In the genomic region with DNA sequence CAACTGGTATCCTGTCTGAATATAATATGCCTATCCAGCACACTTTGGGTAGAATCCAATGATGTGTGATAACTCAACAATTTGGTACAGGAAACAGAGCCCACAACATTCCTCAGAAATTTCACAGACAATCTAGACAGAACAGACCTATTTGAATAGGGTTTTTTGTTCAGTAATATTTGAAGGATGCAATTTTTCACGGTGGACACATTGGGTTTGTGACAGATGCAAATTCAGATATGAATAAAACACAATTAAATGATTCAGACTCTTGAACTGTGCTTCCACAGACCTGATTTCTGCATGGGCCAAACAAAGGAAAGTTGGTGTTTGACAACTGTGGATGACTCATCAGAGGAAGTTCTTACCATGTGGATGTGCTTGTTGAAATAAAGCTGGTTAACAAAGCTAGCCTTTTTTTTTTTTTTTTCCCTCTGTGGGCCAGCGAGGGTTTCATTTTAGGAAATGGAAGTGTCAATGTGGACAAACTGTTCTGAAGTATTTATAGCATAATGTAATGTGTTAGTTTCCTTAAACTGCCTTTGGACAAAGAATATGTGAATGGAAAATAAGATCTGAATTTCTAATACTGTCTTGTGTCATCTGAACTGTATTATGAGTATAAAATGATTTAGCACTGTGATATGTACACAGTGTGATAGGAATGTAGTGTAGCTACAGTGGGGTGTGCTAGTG, we compare ENCODE assay signal across 8 cellular contexts. TPM values are rescaled to one million over a fixed set of nuclear protein-coding genes. Genes with fewer than 3 reads are reported as not detected.
DNase-seq lines count a peak whose midpoint lies in the region; ATAC-seq and TF ChIP-seq lines count a peak whose summit lies in the region.

No MANE protein-coding gene starts in this region.

- peaks cover 7 to 12% (median 9%) of the 10 kb centered on the region in 3 donors for H3K36me3 Mint-ChIP-seq in CD8-positive, alpha-beta memory T cell
- peaks cover 4% of the 10 kb centered on the region for H3K36me3 Mint-ChIP-seq in effector memory CD8-positive, alpha-beta T cell (ENCODE audit: insufficient read depth)

- H3K79me2 ChIP-seq in mesendoderm (ENCODE audit: control insufficient read depth, insufficient read depth, low read length) = no peaks in the 10 kb centered on the region

- H3K23ac ChIP-seq in mesendoderm (ENCODE audit: low read length) = no peak overlapping the region

- peaks cover 0 to 4% (median 2%) of the 10 kb centered on the region in 5 donors for H3K9me3 Mint-ChIP-seq in CD8-positive, alpha-beta memory T cell
- H3K9me3 Mint-ChIP-seq in effector memory CD8-positive, alpha-beta T cell = peaks cover 2 to 7% of the 10 kb centered on the region in 2 donors

- no peaks in the 10 kb centered on the region for H3K79me1 ChIP-seq in mesendoderm (ENCODE audit: low read length)

- no peaks in the 10 kb centered on the region for H3K9me3 ChIP-seq in CD8-positive, alpha-beta memory T cell (ENCODE audit: low read length)

- TF ChIP-seq CTCF in GM13976 (IDR thresholded peaks at IDR 0.05; ENCODE audit: borderline replicate concordance, control extremely low read depth, extremely low read depth, insufficient read depth, missing control alignments) = no peak

- in situ Hi-C loops in GM13976 (cut with MboI; ENCODE audit: low sequenced_read_pairs, unreplicated experiment) = loop anchor here (10.0 kb wide), 1 partner anchor 181 kb away; no protein-coding TSS in a partner anchor

- H4K8ac ChIP-seq in mesendoderm (ENCODE audit: low read depth, low read length) = no peak overlapping the region

- peak overlapping the region in 4 of 7 donors; percentile 6 to 55 (median 34) for H3K4me3 Mint-ChIP-seq in CD8-positive, alpha-beta memory T cell
- peak overlapping the region in 1 of 2 donors; percentile 41 for H3K4me3 Mint-ChIP-seq in effector memory CD8-positive, alpha-beta T cell

- H3K27ac ChIP-seq in CD8-positive, alpha-beta memory T cell (ENCODE audit: low read depth, low read length) = no peak overlapping the region
- H3K27ac ChIP-seq in mesendoderm (ENCODE audit: low read depth, low read length) = no peak overlapping the region

- H3K27ac Mint-ChIP-seq in CD8-positive, alpha-beta memory T cell = peak overlapping the region in 6 of 8 donors; percentile 2 to 75 (median 53)
- peak overlapping the region in 1 of 2 donors; percentile 77 for H3K27ac Mint-ChIP-seq in effector memory CD8-positive, alpha-beta T cell

- ATAC-seq in HG03378 (IDR thresholded peaks at IDR 0.05; ENCODE audit: unreplicated experiment) (peak; percentile 22), HG03442 (IDR thresholded peaks at IDR 0.05; ENCODE audit: unreplicated experiment) (no peak)
- peak; percentile 81 for ATAC-seq in effector memory CD8-positive, alpha-beta T cell (replicated peaks)

- H3K4ac ChIP-seq in mesendoderm (ENCODE audit: low read depth, low read length) = no peak overlapping the region

- H2BK120ac ChIP-seq in mesendoderm (ENCODE audit: low read depth, low read length) = no peak overlapping the region

- no peaks in the 10 kb centered on the region for H3K36me3 ChIP-seq in CD8-positive, alpha-beta memory T cell (ENCODE audit: insufficient read depth, low read length)
- H3K36me3 ChIP-seq in mesendoderm (ENCODE audit: control insufficient read depth, insufficient read depth, low read length) = no peaks in the 10 kb centered on the region

- H3K27me3 Mint-ChIP-seq in CD8-positive, alpha-beta memory T cell = no peaks in the 10 kb centered on the region
- no peaks in the 10 kb centered on the region for H3K27me3 Mint-ChIP-seq in effector memory CD8-positive, alpha-beta T cell

- no peak overlapping the region for H4K5ac ChIP-seq in mesendoderm (ENCODE audit: low read length)

- no peak overlapping the region for H3K4me2 ChIP-seq in mesendoderm (ENCODE audit: low read length)

- H3K27me3 ChIP-seq in CD8-positive, alpha-beta memory T cell (ENCODE audit: insufficient read depth, low read length, poor library complexity, severe bottlenecking) = no peaks in the 10 kb centered on the region
- H3K27me3 ChIP-seq in mesendoderm (ENCODE audit: insufficient read depth, low read length, poor library complexity) = no peaks in the 10 kb centered on the region

- no peak for DNase-seq in CD8-positive, alpha-beta memory T cell
- peak; percentile 91 to 99 for DNase-seq in SW 1271 (lab: John Stamatoyannopoulos, UW)
- peak in 1 of 3 experiments; percentile 11 for DNase-seq in effector memory CD8-positive, alpha-beta T cell
- peak; percentile 74 for DNase-seq in mesendoderm
- no peak for DNase-seq in NCI-H128 (lab: John Stamatoyannopoulos, UW; ENCODE audit: unreplicated experiment)
- DNase-seq in GM13976 (ENCODE audit: low spot score) = no peak

- no peak overlapping the region for H2BK5ac ChIP-seq in mesendoderm (ENCODE audit: low read length)

- H2BK15ac ChIP-seq in mesendoderm (replicated peaks; ENCODE audit: low read depth) = no peak overlapping the region

- peaks cover 27 to 54% (median 46%) of the 10 kb centered on the region in 3 donors for H3K4me1 Mint-ChIP-seq in CD8-positive, alpha-beta memory T cell
- peaks cover 19 to 38% of the 10 kb centered on the region in 2 donors for H3K4me1 Mint-ChIP-seq in effector memory CD8-positive, alpha-beta T cell (ENCODE audit: low read depth in 2 of 2)

- no peak overlapping the region for H2AK5ac ChIP-seq in mesendoderm (ENCODE audit: low read length)

- no peak overlapping the region for H3K18ac ChIP-seq in mesendoderm (ENCODE audit: low read length)

- POLR2A ChIA-PET in CD8-positive, alpha-beta memory T cell (lab: Charles Lee) = no interaction called here

- H3K9ac ChIP-seq in mesendoderm (ENCODE audit: low read length) = no peak overlapping the region

- no peak overlapping the region for H3K56ac ChIP-seq in mesendoderm (ENCODE audit: low read length)

- no CpG with 5 or more reads among the region's 2 CpGs for WGBS in mesendoderm (ENCODE audit: extremely low coverage, insufficient coverage, low lambda C conversion rate)

- CTCF ChIA-PET in CD8-positive, alpha-beta memory T cell (lab: Charles Lee) = interaction anchor here (0.5 to 2.0 kb wide), 4 partner anchors 12 to 199 kb away, joined by 3 to 8 read pairs (median 3); no protein-coding TSS in a partner anchor

- H3K4me1 ChIP-seq in CD8-positive, alpha-beta memory T cell (ENCODE audit: insufficient read depth, low read length) = peaks cover 31% of the 10 kb centered on the region
- H3K4me1 ChIP-seq in mesendoderm (ENCODE audit: control insufficient read depth, low read depth, low read length) = no peaks in the 10 kb centered on the region

- no peak overlapping the region for H3K4me3 ChIP-seq in CD8-positive, alpha-beta memory T cell (ENCODE audit: low read length)
- no peak overlapping the region for H3K4me3 ChIP-seq in mesendoderm (ENCODE audit: low read length)

RNA-seq across cellular contexts. Expression of a gene that starts 43.2 kb away (rescaled TPM):
- total RNA-seq in CD8-positive, alpha-beta memory T cell = 10 to 100 TPM; 29.3 to 31.5 TPM
- polyA plus RNA-seq in CD8-positive, alpha-beta memory T cell = 20.8 TPM
- polyA plus RNA-seq in mesendoderm (2013, experiment 1 of 2) = 102 TPM
- 100 TPM for polyA plus RNA-seq in mesendoderm (2013, experiment 2 of 2)

Comparison
In these comparisons a context has a peak if more than half of its experiments do, and no peak if none do; other contexts are left out.
1. DNase-seq: peak in SW 1271 (2 of 2) and mesendoderm (single experiment); none in CD8-positive, alpha-beta memory T cell (0 of 5), NCI-H128 (single experiment) and GM13976 (single experiment).